Comparison of ENCODE assay signal across 10 cellular contexts in genomic region chr14:50828738-50829471, GRCh38. TPM values are rescaled to one million over a fixed set of nuclear protein-coding genes. Genes with fewer than 3 reads are reported as not detected.
A peak's percentile ranks its signal among the peaks of the same experiment; 100 is the strongest.
DNase-seq lines count a peak whose midpoint lies in the region; ATAC-seq, FAIRE-seq and TF ChIP-seq lines count a peak whose summit lies in the region.
"Had no signal": no experiment of that assay in that cellular context is flagged by ENCODE, and none has a peak within 500 bp of the region (broad histone marks: within the 10 kb centered on the region; RNA-seq: fewer than 3 reads in every experiment).

No MANE protein-coding gene starts in this region.

- CTCF ChIA-PET in CD8-positive, alpha-beta T cell (lab: Charles Lee) = interaction anchor here (0.6 to 6.1 kb wide), 15 partner anchors 10 to 286 kb away, joined by 3 to 40 read pairs (median 4); no protein-coding TSS in a partner anchor
- CTCF ChIA-PET in K562 (lab: Yijun Ruan, JAX; ENCODE audit: low intra/inter-chr PET ratio) = no interaction called here

- no peak overlapping the region for H3K4me2 ChIP-seq in K562 (ENCODE audit: insufficient read depth, low read length)

- H3K27me3 ChIP-seq in CD8-positive, alpha-beta T cell (ENCODE audit: insufficient read depth, low read length) = no peaks in the 10 kb centered on the region
- H3K27me3 ChIP-seq in HL-60 (ENCODE audit: insufficient read depth, poor library complexity, severe bottlenecking) = no peaks in the 10 kb centered on the region
- peaks cover 7 to 11% of the 10 kb centered on the region in 2 experiments; a peak in 3 of 5 replicates for H3K27me3 ChIP-seq in K562 (ENCODE audit: control insufficient read depth in 2 of 2, insufficient read depth in 2 of 2, low read length in 2 of 2)

- H3K9me1 ChIP-seq in K562 (ENCODE audit: control insufficient read depth, insufficient read depth, low read length) = no peaks in the 10 kb centered on the region

- H3K79me2 ChIP-seq in K562 (ENCODE audit: control insufficient read depth, insufficient read depth, low read length) = no peaks in the 10 kb centered on the region

- H3K9me3 Mint-ChIP-seq in CD8-positive, alpha-beta T cell = no peaks in the 10 kb centered on the region
- no peaks in the 10 kb centered on the region for H3K9me3 Mint-ChIP-seq in nephron

- H3K36me3 Mint-ChIP-seq in CD8-positive, alpha-beta T cell = peaks cover 41% of the 10 kb centered on the region
- no peaks in the 10 kb centered on the region for H3K36me3 Mint-ChIP-seq in nephron (ENCODE audit: low read depth)

- H4K20me1 ChIP-seq in K562 (replicated peaks; ENCODE audit: control insufficient read depth, insufficient read depth, low read length) = peaks cover 5% of the 10 kb centered on the region; the same call in 1 of the 2 replicates

- FAIRE-seq in K562 (lab: Jason Lieb, UNC) = no peak
- FAIRE-seq: HTR-8/SVneo had no signal

- POLR2A ChIA-PET in CD8-positive, alpha-beta T cell (lab: Charles Lee) = interaction anchor here (1.0 to 3.7 kb wide), 10 partner anchors 8 to 52 kb away, joined by 3 to 40 read pairs (median 17); no protein-coding TSS in a partner anchor
- POLR2A ChIA-PET in K562 (lab: Yijun Ruan, JAX) = no interaction called here

- no peak for TF ChIP-seq EP300 in K562 (IDR thresholded peaks at IDR 0.05; ENCODE audit: low read length)

- no peak for TF ChIP-seq CTCF in CD8-positive, alpha-beta T cell (IDR thresholded peaks at IDR 0.05)
- no peak for TF ChIP-seq CTCF in HL-60 (IDR thresholded peaks at IDR 0.05; ENCODE audit: insufficient read depth, low read length)
- no peak for TF ChIP-seq CTCF in K562 (IDR thresholded peaks at IDR 0.05 in 2 of 3, conservative IDR thresholded peaks at IDR 0.05 in 1 of 3; ENCODE audit: insufficient read depth in 2 of 3, low read depth in 1 of 3, low read length in 3 of 3)
- no peak for TF ChIP-seq CTCF in nephron (IDR thresholded peaks at IDR 0.05; ENCODE audit: unreplicated experiment in 3 of 3)

- H3K4me1 Mint-ChIP-seq in CD8-positive, alpha-beta T cell (ENCODE audit: low read depth) = peaks cover 72% of the 10 kb centered on the region
- H3K4me1 Mint-ChIP-seq in nephron = peaks cover 62% of the 10 kb centered on the region

- no peak for ATAC-seq in CD8-positive, alpha-beta T cell
- ATAC-seq in K562 (no peak), GM21360 (IDR thresholded peaks at IDR 0.05; ENCODE audit: unreplicated experiment) (no peak)

- no peaks in the 10 kb centered on the region for H3K27me3 Mint-ChIP-seq in CD8-positive, alpha-beta T cell (ENCODE audit: low read depth)
- peaks cover 19% of the 10 kb centered on the region for H3K27me3 Mint-ChIP-seq in nephron (ENCODE audit: low read depth)

- intact Hi-C loops in CD8-positive, alpha-beta T cell (cut with DNase I, micrococcal nuclease) = loop anchor here in 1 of 2 experiments (10.0 kb wide), 1 partner anchor 266 kb away; the partner anchor contains the start of gene TRIM9
- intact Hi-C loops in K562 (cut with micrococcal nuclease) = no loop called here

- H3K36me3 ChIP-seq in CD8-positive, alpha-beta T cell (ENCODE audit: insufficient read depth, low read length) = no peaks in the 10 kb centered on the region
- no peaks in the 10 kb centered on the region for H3K36me3 ChIP-seq in K562 (ENCODE audit: control insufficient read depth, insufficient read depth, low read length)

- no peak overlapping the region for H3K9ac ChIP-seq in K562 (ENCODE audit: insufficient read depth in 1 of 2, low read depth in 2 of 2, low read length in 2 of 2)

- DNase-seq in CD8-positive, alpha-beta T cell = no peak
- peak in 1 of 2 experiments; percentile 8 for DNase-seq in HL-60 (ENCODE audit: low read depth in 1 of 2, low spot score in 1 of 2)
- no peak for DNase-seq in K562 (ENCODE audit: extremely low read depth in 1 of 4, low spot score in 3 of 4)
- DNase-seq in NCI-H2196 treated with DMSO at 0.1 percent for 48 hours (lab: John Stamatoyannopoulos, UW; ENCODE audit: unreplicated experiment) = no peak
- DNase-seq in activated effector memory CD4-positive, alpha-beta T cell treated with Interleukin-2 at 50 U/mL for 16 hours = no peak
- DNase-seq in D341Med (ENCODE audit: low spot score) = no peak
- DNase-seq: activated CD4-positive, alpha-beta T cell treated with anti-CD3 and anti-CD28 coated beads, Interleukin-2, amount 50 U/mL, for 4 hours had no signal

- peak overlapping the region; percentile 92 for H3K4me3 Mint-ChIP-seq in CD8-positive, alpha-beta T cell
- H3K4me3 Mint-ChIP-seq in nephron = peak overlapping the region; percentile 88 to 90 (median 89)

- no peak for TF ChIP-seq RAD21 in K562 (CRISPR knock-in tag; conservative IDR thresholded peaks at IDR 0.05 in 1 of 2, IDR thresholded peaks at IDR 0.05 in 1 of 2)

- H2AFZ ChIP-seq in K562 (ENCODE audit: low read depth, low read length) = no peak overlapping the region

- peak overlapping the region; percentile 79 for H3K4me3 ChIP-seq in CD8-positive, alpha-beta T cell (ENCODE audit: low read depth, low read length)
- H3K4me3 ChIP-seq in HL-60 (replicated peaks; ENCODE audit: insufficient read depth, low read length) = peak overlapping the region; percentile 78
- no peak overlapping the region for H3K4me3 ChIP-seq in K562

- TF ChIP-seq POLR2A in K562 (conservative IDR thresholded peaks at IDR 0.05) = no peak

- no peaks in the 10 kb centered on the region for H3K9me3 ChIP-seq in CD8-positive, alpha-beta T cell (ENCODE audit: low read length)
- no peaks in the 10 kb centered on the region for H3K9me3 ChIP-seq in K562 (replicated peaks; ENCODE audit: control insufficient read depth, insufficient read depth, low read depth, low read length)

- peak overlapping the region; percentile 94 for H3K27ac Mint-ChIP-seq in CD8-positive, alpha-beta T cell
- peak overlapping the region in 2 of 3 experiments; percentile 4 to 12 for H3K27ac Mint-ChIP-seq in nephron

- H3K4me1 ChIP-seq in CD8-positive, alpha-beta T cell (ENCODE audit: insufficient read depth, low read length) = peaks cover 59% of the 10 kb centered on the region
- H3K4me1 ChIP-seq in K562 (replicated peaks in 1 of 2; ENCODE audit: control insufficient read depth in 2 of 2, insufficient read depth in 2 of 2, low read length in 2 of 2) = peaks cover 0 to 19% of the 10 kb centered on the region in 2 experiments; a peak in 3 of 5 replicates

- 33% methylated on average over 10 of the region's 10 CpGs for WGBS in K562 (ENCODE audit: insufficient coverage, low coverage, missing lambda C conversion rate)

- no TSS peak for BruUV-seq in K562 (replicated peaks; lab: Mats Ljungman, UMichigan)

- in situ Hi-C loops in K562 (cut with MboI) = no loop called here

- H3K27ac ChIP-seq in CD8-positive, alpha-beta T cell (ENCODE audit: low read depth, low read length) = peak overlapping the region; percentile 67
- H3K27ac ChIP-seq in HL-60 (replicated peaks) = peak overlapping the region; percentile 72; the same call in 1 of the 2 replicates
- no peak overlapping the region for H3K27ac ChIP-seq in K562 (ENCODE audit: extremely low read depth, low read depth, low read length)

TF ChIP-seq in K562, 482 proteins besides CTCF, POLR2A, EP300 and RAD21 (continues in another document):
- TF ChIP-seq CBX2 (IDR thresholded peaks at IDR 0.05; ENCODE audit: insufficient read depth, low read length, poor library complexity, severe bottlenecking) (peak; percentile 30), ZNF780A (CRISPR knock-in tag; IDR thresholded peaks at IDR 0.05) (no peak), POLR2B (IDR thresholded peaks at IDR 0.05; ENCODE audit: low read depth, partially characterized antibody) (no peak), MEF2A (IDR thresholded peaks at IDR 0.05; ENCODE audit: control insufficient read depth, low read depth, low read length) (no peak)

RNA-seq across cellular contexts. Expression of gene NIN, which starts 2.1 kb away (rescaled TPM):
- 100 to 1,000 TPM; 121 to 132 TPM for total RNA-seq in CD8-positive, alpha-beta T cell
- 8.1 and 14.9 TPM in 2 replicates for total RNA-seq in K562 (2011; cell fraction: chromatin; rRNA removed; ENCODE audit: low replicate concordance)
- total RNA-seq in K562 (2011; cell fraction: nucleolus; rRNA removed) = 3.4 and 3.5 TPM in 2 replicates
- 4.9 and 10.2 TPM in 2 replicates for total RNA-seq in K562 (2011; cell fraction: nucleoplasm; rRNA removed)
- total RNA-seq in K562 (2014; rRNA removed) (4.3 and 4.8 TPM in 2 replicates), K562 (2014; rRNA removed; fragmentation: Illumina TruSeq; extraction: Trizol) (6.8 and 7.8 TPM in 2 replicates), K562 (2015; rRNA removed; fragmentation: Illumina TruSeq; extraction: Trizol) (8.2 and 8.3 TPM in 2 replicates), K562 (2021) (7.4 and 8.4 TPM in 2 replicates)
- polyA plus RNA-seq in K562 (2011; rRNA removed) (3.5 and 5.4 TPM in 2 replicates), K562 (2014; fragmentation: Illumina TruSeq; extraction: Trizol) (5.0 TPM in 2 replicates), K562 (2014; fragmentation: Nextera tagmentation; extraction: Ambion mirVana) (1 to 10 TPM in 1 of 2 experiments, under 1 TPM in 1; 0.84 to 1.0 TPM), K562 (2014; rRNA removed) (2.4 and 3.8 TPM in 2 replicates)
- polyA plus RNA-seq in K562 (2011; cell fraction: cytosol; rRNA removed) = 1.7 and 1.9 TPM in 2 replicates
- polyA plus RNA-seq in K562 (2011; cell fraction: nucleus; rRNA removed) = 4.4 and 5.6 TPM in 2 replicates
- polyA plus RNA-seq in K562 (2012) = 3.6 and 4.0 TPM in 2 replicates
- polyA minus RNA-seq in K562 (2011; rRNA and poly(A)+ RNA removed) = 9.9 and 10.3 TPM in 2 replicates
- polyA minus RNA-seq in K562 (2011; cell fraction: cytosol; rRNA and poly(A)+ RNA removed) = 4.3 and 6.1 TPM in 2 replicates
- 4.6 and 9.1 TPM in 2 replicates for polyA minus RNA-seq in K562 (2011; cell fraction: nucleus; rRNA and poly(A)+ RNA removed)

RNA-seq across cellular contexts. Expression of gene ABHD12B, which starts 42.9 kb away (rescaled TPM):
- not detected for total RNA-seq in CD8-positive, alpha-beta T cell
- total RNA-seq in K562 (2011; cell fraction: chromatin; rRNA removed; ENCODE audit: low replicate concordance) = not detected in 2 replicates
- total RNA-seq in K562 (2011; cell fraction: nucleolus; rRNA removed) = not detected in 2 replicates
- total RNA-seq in K562 (2011; cell fraction: nucleoplasm; rRNA removed) = not detected in 2 replicates
- not detected in 2 replicates for total RNA-seq in K562 (2014; rRNA removed)
- not detected in 2 replicates for total RNA-seq in K562 (2014; rRNA removed; fragmentation: Illumina TruSeq; extraction: Trizol)
- total RNA-seq in K562 (2015; rRNA removed; fragmentation: Illumina TruSeq; extraction: Trizol) = not detected in 2 replicates
- total RNA-seq in K562 (2021) = not detected in 2 replicates
- not detected in 2 replicates for polyA plus RNA-seq in K562 (2011; rRNA removed)
- polyA plus RNA-seq in K562 (2011; cell fraction: cytosol; rRNA removed) = not detected in 2 replicates
- not detected in 2 replicates for polyA plus RNA-seq in K562 (2011; cell fraction: nucleus; rRNA removed)
- polyA plus RNA-seq in K562 (2012) = 0.37 TPM in 1 of 2 replicates, not detected in the other
- polyA plus RNA-seq in K562 (2014; fragmentation: Illumina TruSeq; extraction: Trizol) = not detected in 2 replicates
- polyA plus RNA-seq in K562 (2014; fragmentation: Nextera tagmentation; extraction: Ambion mirVana) = not detected
- not detected in 2 replicates for polyA plus RNA-seq in K562 (2014; rRNA removed)
- not detected in 2 replicates for polyA minus RNA-seq in K562 (2011; rRNA and poly(A)+ RNA removed)
- not detected in 2 replicates for polyA minus RNA-seq in K562 (2011; cell fraction: cytosol; rRNA and poly(A)+ RNA removed)
- polyA minus RNA-seq in K562 (2011; cell fraction: nucleus; rRNA and poly(A)+ RNA removed) = not detected in 2 replicates

Comparison
In these comparisons a context has a peak if more than half of its experiments do, and no peak if none do; other contexts are left out.
1. RNA of gene NIN, which starts 2.1 kb away (total RNA-seq): 121 to 132 TPM in CD8-positive, alpha-beta T cell; 3.4 to 14.9 TPM in K562; every median in the first group is over 4 times any median in the second.